In the genomic region with DNA sequence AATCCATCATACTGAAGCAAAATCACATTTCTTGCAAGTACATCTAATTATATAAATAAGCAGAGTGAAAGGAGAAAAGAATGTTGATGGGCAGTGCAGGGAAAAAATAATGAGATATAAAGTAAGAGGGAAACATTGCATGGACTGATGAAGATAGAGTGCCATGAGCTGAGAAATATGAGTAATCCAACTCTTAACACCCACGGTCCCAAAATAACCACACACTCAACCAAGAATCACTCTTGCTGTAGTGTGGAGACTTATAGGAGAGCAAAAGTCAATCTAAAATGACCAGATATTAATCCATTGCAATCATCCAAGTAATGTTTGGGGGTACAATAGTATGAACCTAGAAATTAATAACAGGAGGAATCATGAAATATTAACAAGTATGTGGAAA, we compare ENCODE assay signal across 20 cellular contexts. TPM values are rescaled to one million over a fixed set of nuclear protein-coding genes. Genes with fewer than 3 reads are reported as not detected.
DNase-seq lines count a peak whose midpoint lies in the region; ATAC-seq and TF ChIP-seq lines count a peak whose summit lies in the region.
"Had no signal": no experiment of that assay in that cellular context is flagged by ENCODE, and none has a peak within 500 bp of the region (broad histone marks: within the 10 kb centered on the region; RNA-seq: fewer than 3 reads in every experiment).

No MANE protein-coding gene starts in this region.

- no peaks in the 10 kb centered on the region for H3K36me3 ChIP-seq in breast epithelium
- H3K36me3 ChIP-seq in thyroid gland: no peaks in the 10 kb centered on the region
- H3K36me3 ChIP-seq: ascending aorta, MG63, sigmoid colon, stomach had no signal

- H3K4me3 ChIP-seq in breast epithelium (no peak overlapping the region), thyroid gland (replicated peaks in 1 of 3) (no peak overlapping the region)
- H3K4me3 ChIP-seq: ascending aorta, MG63, sigmoid colon, stomach had no signal

- H3K9me3 ChIP-seq in breast epithelium: no peaks in the 10 kb centered on the region
- no peaks in the 10 kb centered on the region for H3K9me3 ChIP-seq in thyroid gland
- H3K9me3 ChIP-seq: ascending aorta, MG63, sigmoid colon, stomach had no signal

- no peak for TF ChIP-seq CTCF in breast epithelium (IDR thresholded peaks at IDR 0.05)
- TF ChIP-seq CTCF in thyroid gland (IDR thresholded peaks at IDR 0.05): no peak

- intact Hi-C loops in breast epithelium (cut with DNase I; ENCODE audit: low total_unique reads) (no loop called here), thyroid gland (cut with DNase I) (no loop called here)

- H3K27me3 ChIP-seq in breast epithelium (no peaks in the 10 kb centered on the region), thyroid gland (no peaks in the 10 kb centered on the region)
- H3K27me3 ChIP-seq: ascending aorta, MG63, sigmoid colon, stomach had no signal

- DNase-seq in HCEC 1CT (peak; percentile 63), kidney tubule cell (ENCODE audit: low spot score) (peak; percentile 1), breast epithelium (ENCODE audit: low spot score in 2 of 2) (no peak), thyroid gland (no peak), SIG-M5 (lab: John Stamatoyannopoulos, UW) (no peak), NCI-H748 treated with DMSO at 0.1 percent for 48 hours (lab: John Stamatoyannopoulos, UW) (no peak)
- DNase-seq: activated CD4-positive, alpha-beta T cell treated with anti-CD3 and anti-CD28 coated beads, Interleukin-2, amount 10 ng/mL, durations not matched to agents 24 days and 14 days; effector CD8-positive, alpha-beta T cell; head of caudate nucleus; MG63; naive thymus-derived CD8-positive, alpha-beta T cell; OCI-M1; sigmoid colon; stomach had no signal

- no peaks in the 10 kb centered on the region for H3K4me1 ChIP-seq in breast epithelium
- no peaks in the 10 kb centered on the region for H3K4me1 ChIP-seq in thyroid gland
- H3K4me1 ChIP-seq: ascending aorta, sigmoid colon, stomach had no signal

- TF ChIP-seq POLR2A in breast epithelium (IDR thresholded peaks at IDR 0.05) (no peak), thyroid gland (IDR thresholded peaks at IDR 0.05) (no peak)

- peak; percentile 75 for ATAC-seq in GM18520 (IDR thresholded peaks at IDR 0.05; ENCODE audit: unreplicated experiment)
- ATAC-seq in HG03432 (IDR thresholded peaks at IDR 0.05; ENCODE audit: unreplicated experiment): peak; percentile 77
- ATAC-seq: left lobe of liver; naive thymus-derived CD8-positive, alpha-beta T cell had no signal

- whole genome bisulfite sequencing in thyroid gland, 2 donors: 60 to 80% methylated on average over 1 of the region's 1 CpG

- H3K27ac ChIP-seq in breast epithelium: no peak overlapping the region
- H3K27ac ChIP-seq in thyroid gland: no peak overlapping the region
- H3K27ac ChIP-seq: ascending aorta, sigmoid colon, stomach had no signal

RNA-seq across cellular contexts. Expression of a gene that starts 40.2 kb away (rescaled TPM):
- total RNA-seq in breast epithelium: not detected
- not detected for total RNA-seq in thyroid gland
- total RNA-seq: activated CD4-positive, alpha-beta T cell treated with anti-CD3 and anti-CD28 coated beads, Interleukin-2, amount 10 ng/mL, durations not matched to agents 24 days and 14 days; activated T-helper 1 cell treated with anti-CD3 and anti-CD28 coated beads, Interleukin-12 subunit alpha, Interleukin-12 subunit beta, Interleukin-2, Interleukin-4 antibody, amounts not matched to agents 30 ng/mL and 10 ng/mL and 1 ng/mL, durations not matched to agents 14 hours and 24 hours and 36 hours; ascending aorta; B cell; left lobe of liver; naive thymus-derived CD8-positive, alpha-beta T cell; sigmoid colon; stomach had no signal

RNA-seq across cellular contexts. Expression of a gene that starts 49.4 kb away (rescaled TPM):
- total RNA-seq in breast epithelium: not detected
- total RNA-seq in thyroid gland: not detected
- total RNA-seq: activated CD4-positive, alpha-beta T cell treated with anti-CD3 and anti-CD28 coated beads, Interleukin-2, amount 10 ng/mL, durations not matched to agents 24 days and 14 days; activated T-helper 1 cell treated with anti-CD3 and anti-CD28 coated beads, Interleukin-12 subunit alpha, Interleukin-12 subunit beta, Interleukin-2, Interleukin-4 antibody, amounts not matched to agents 30 ng/mL and 10 ng/mL and 1 ng/mL, durations not matched to agents 14 hours and 24 hours and 36 hours; ascending aorta; B cell; left lobe of liver; naive thymus-derived CD8-positive, alpha-beta T cell; sigmoid colon; stomach had no signal

Comparison
In these comparisons a context has a peak if more than half of its experiments do, and no peak if none do; other contexts are left out.
1. DNase-seq: peak in HCEC 1CT (single experiment) and kidney tubule cell (single experiment); none in breast epithelium (0 of 2), thyroid gland (0 of 2), SIG-M5 (single experiment) and NCI-H748 treated with DMSO at 0.1 percent for 48 hours (single experiment).